In the genomic region with DNA sequence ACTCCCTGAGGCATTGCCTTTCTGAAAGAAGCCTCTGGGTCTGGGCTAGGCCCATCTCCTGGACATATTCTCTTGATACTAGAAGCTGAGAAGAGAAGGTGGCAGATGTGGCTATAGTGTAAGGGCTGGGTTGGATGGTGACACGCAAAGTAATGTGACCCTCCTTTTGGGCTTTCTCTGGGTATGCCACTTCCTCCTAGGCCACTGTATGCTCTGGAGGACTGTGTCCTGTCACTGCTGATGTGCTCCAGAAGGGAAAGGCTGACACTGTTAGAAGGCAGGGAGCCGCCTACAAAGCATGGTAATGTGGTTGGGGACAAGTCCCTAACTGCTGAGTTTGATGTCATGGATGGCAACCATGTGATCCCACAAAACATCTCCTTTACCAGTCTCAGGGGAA, we compare ENCODE assay signal across 18 cellular contexts.
DNase-seq lines count a peak whose midpoint lies in the region; ATAC-seq and TF ChIP-seq lines count a peak whose summit lies in the region.
"Had no signal": no experiment of that assay in that cellular context is flagged by ENCODE, and none has a peak within 500 bp of the region (broad histone marks: within the 10 kb centered on the region; RNA-seq: fewer than 3 reads in every experiment).

No MANE protein-coding gene starts in this region.

- ATAC-seq in gastrocnemius medialis (no peak), GM21360 (IDR thresholded peaks at IDR 0.05; ENCODE audit: unreplicated experiment) (no peak), GM21423 (IDR thresholded peaks at IDR 0.05; ENCODE audit: unreplicated experiment) (no peak), aorta (ENCODE audit: low FRiP score) (no peak)

- H3K9me3 ChIP-seq in gastrocnemius medialis (no peaks in the 10 kb centered on the region), aorta (ENCODE audit: control insufficient read depth, low read length) (no peaks in the 10 kb centered on the region)

- H3K27me3 ChIP-seq in gastrocnemius medialis (no peaks in the 10 kb centered on the region), aorta (ENCODE audit: control insufficient read depth in 1 of 2, insufficient read depth in 2 of 2, low read length in 1 of 2) (no peaks in the 10 kb centered on the region)

- peak overlapping the region; percentile 57 for H3K27ac ChIP-seq in RWPE1
- peak overlapping the region; percentile 18 for H3K27ac ChIP-seq in epithelial cell of prostate
- peak overlapping the region; percentile 73 to 94 (median 87) for H3K27ac ChIP-seq in gastrocnemius medialis
- no peak overlapping the region for H3K27ac ChIP-seq in aorta (ENCODE audit: low read depth in 1 of 2, low read length in 2 of 2)

- no peak overlapping the region for H3K4me3 ChIP-seq in gastrocnemius medialis
- no peak overlapping the region for H3K4me3 ChIP-seq in aorta (ENCODE audit: low read length in 2 of 2)

- CTCF ChIA-PET in RWPE1 (lab: Yijun Ruan, JAX) = interaction anchor here (0.8 to 0.9 kb wide), 2 partner anchors 60 to 244 kb away, joined by 3 read pairs; no protein-coding TSS in a partner anchor

- in situ Hi-C loops in gastrocnemius medialis (cut with MboI; ENCODE audit: low sequenced_read_pairs in 4 of 4) = no loop called here

- H3K4me1 ChIP-seq in gastrocnemius medialis = peaks cover 29 to 32% of the 10 kb centered on the region in 2 donors
- H3K4me1 ChIP-seq in aorta (ENCODE audit: control insufficient read depth in 1 of 2, insufficient read depth in 2 of 2, low read length in 2 of 2) = peaks cover 0 to 3% of the 10 kb centered on the region in 2 donors

- intact Hi-C loops in gastrocnemius medialis (cut with DNase I; ENCODE audit: low total_unique reads) (loop anchor here (5.0 kb wide), 2 partner anchors 38 to 122 kb away; partner anchors contain the start of gene FNBP1L), aorta (cut with DNase I) (no loop called here)

- TF ChIP-seq CTCF in RWPE1 (conservative IDR thresholded peaks at IDR 0.05; ENCODE audit: low read depth) (no peak), gastrocnemius medialis (IDR thresholded peaks at IDR 0.05 in 4 of 5, conservative IDR thresholded peaks at IDR 0.05 in 1 of 5) (no peak)

- no peak for TF ChIP-seq POLR2A in gastrocnemius medialis (IDR thresholded peaks at IDR 0.05)

- WGBS in aorta, 2 donors = 92 to 97% methylated on average over 2 of the region's 2 CpGs

- POLR2A ChIA-PET in RWPE1 (lab: Yijun Ruan, JAX; ENCODE audit: low non-redundant PET) = interaction anchor here (0.7 kb wide), 1 partner anchor 174 kb away, joined by 3 read pairs; no protein-coding TSS in a partner anchor

- DNase-seq in RWPE1 (ENCODE audit: low spot score) (no peak), epithelial cell of prostate (ENCODE audit: low read depth, low spot score) (no peak), gastrocnemius medialis (no peak), aorta (no peak)
- no peak for DNase-seq in stimulated activated naive CD4-positive, alpha-beta T cell treated with Interleukin-2 at 50 U/mL for 16 hours (lab: John Stamatoyannopoulos, UW)
- DNase-seq: CD4-positive, CD25-positive, alpha-beta regulatory T cell; H7; HFFc6; KBM-7; MV-4-11; NCI-H1105 treated with DMSO at 0.1 percent for 48 hours; NCI-H2029 treated with DMSO at 0.1 percent for 48 hours; NCI-H2171 treated with DMSO at 0.1 percent for 48 hours; NCI-H526; OCI-M1; Right ventricle myocardium superior had no signal

- H3K36me3 ChIP-seq in gastrocnemius medialis (peaks cover 0 to 34% of the 10 kb centered on the region in 2 donors), aorta (ENCODE audit: control insufficient read depth in 1 of 2, insufficient read depth in 2 of 2, low read length in 1 of 2) (peaks cover 0 to 16% of the 10 kb centered on the region in 2 donors)

Comparison
In these comparisons a context has a peak if more than half of its experiments do, and no peak if none do; other contexts are left out.
1. H3K27ac ChIP-seq: peak in RWPE1 (single experiment), epithelial cell of prostate (single experiment) and gastrocnemius medialis (4 of 4); none in aorta (0 of 2).